Comparison of ENCODE assay signal across 12 cellular contexts in the genomic region with DNA sequence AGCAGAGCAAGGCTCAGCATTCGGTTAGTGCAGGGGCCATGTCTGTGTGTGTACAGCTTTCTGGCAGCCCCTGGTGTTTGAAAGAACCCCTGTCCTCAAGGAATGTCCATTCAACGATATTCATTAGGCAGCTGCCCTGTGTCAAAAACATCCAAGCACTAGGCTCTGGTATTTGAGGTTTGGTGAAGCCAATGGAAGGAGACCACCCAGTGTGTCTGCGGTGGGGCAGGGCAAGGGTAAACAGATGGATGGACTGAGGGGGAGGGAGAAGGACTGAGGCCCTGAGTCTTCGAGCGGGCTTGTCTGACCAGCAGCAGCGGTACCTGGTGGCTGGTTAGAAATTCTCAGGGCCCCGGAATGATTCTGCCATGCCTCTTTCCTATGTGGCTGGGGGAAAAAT.
DNase-seq lines count a peak whose midpoint lies in the region.
"Had no signal": no experiment of that assay in that cellular context is flagged by ENCODE, and none has a peak within 500 bp of the region (broad histone marks: within the 10 kb centered on the region; RNA-seq: fewer than 3 reads in every experiment).

No MANE protein-coding gene starts in this region.

- H3K4me1 ChIP-seq in NT2/D1 (ENCODE audit: insufficient read depth, insufficient read length) = no peaks in the 10 kb centered on the region
- H3K4me1 ChIP-seq: BE2C, Caco-2 had no signal

- DNase-seq in NT2/D1 (ENCODE audit: low read depth, low spot score) (peak; percentile 23), left kidney (ENCODE audit: low read depth, low spot score) (peak; percentile 38), anterior cingulate cortex (lab: John Stamatoyannopoulos, UW) (no peak), T-helper 9 cell (no peak), HuH-7.5 (ENCODE audit: low spot score) (no peak)
- DNase-seq: BE2C; Caco-2; CD4-positive, alpha-beta T cell; GDM1; GM23248; HCEC 1CT had no signal

- no peaks in the 10 kb centered on the region for H3K9me3 ChIP-seq in NT2/D1 (ENCODE audit: insufficient read depth, low read length)
- H3K9me3 ChIP-seq: BE2C, Caco-2 had no signal

- peak overlapping the region; percentile 8 for H3K27ac ChIP-seq in cingulate gyrus (ENCODE audit: low read depth, low read length)
- H3K27ac ChIP-seq: GM23248 had no signal

- no peaks in the 10 kb centered on the region for H3K36me3 ChIP-seq in NT2/D1 (ENCODE audit: insufficient read depth, insufficient read length, low read length)
- H3K36me3 ChIP-seq: BE2C had no signal

- H3K9ac ChIP-seq in NT2/D1 (ENCODE audit: insufficient read length, low read depth) = no peak overlapping the region
- H3K9ac ChIP-seq: GM23248 had no signal

- no peak overlapping the region for H3K4me3 ChIP-seq in NT2/D1 (ENCODE audit: insufficient read length, low read depth)
- H3K4me3 ChIP-seq: GM23248 had no signal

- no peaks in the 10 kb centered on the region for H3K27me3 ChIP-seq in NT2/D1 (ENCODE audit: insufficient read depth, insufficient read length)
- H3K27me3 ChIP-seq: BE2C had no signal

Comparison
In these comparisons a context has a peak if more than half of its experiments do, and no peak if none do; other contexts are left out.
1. DNase-seq: peak in NT2/D1 (single experiment) and left kidney (single experiment); none in anterior cingulate cortex (0 of 58), T-helper 9 cell (single experiment) and HuH-7.5 (single experiment).